7 cellular contexts compared by ENCODE assay signal in genomic region chr3:185460283-185460682, GRCh38.
"Had no signal": no experiment of that assay in that cellular context is flagged by ENCODE, and none has a peak within 500 bp of the region (broad histone marks: within the 10 kb centered on the region; RNA-seq: fewer than 3 reads in every experiment).

No MANE protein-coding gene starts in this region.

- H3K4me1 ChIP-seq: HAP-1 had no signal

- H3K9me3 ChIP-seq: HAP-1 had no signal

- H3K4me3 Mint-ChIP-seq: HFFc6, IgD-negative memory B cell had no signal

- H3K27me3 Mint-ChIP-seq: IgD-negative memory B cell had no signal

- H3K36me3 ChIP-seq: HAP-1 had no signal

- H3K4me1 Mint-ChIP-seq: IgD-negative memory B cell had no signal

- H3K27ac ChIP-seq: HL-60 had no signal

- DNase-seq: GOT3, KG1 had no signal

- ATAC-seq: HepG2 had no signal

- H3K27ac Mint-ChIP-seq: HFFc6, IgD-negative memory B cell had no signal

- H3K4me3 ChIP-seq: HAP-1 had no signal

- H3K9me3 Mint-ChIP-seq: HFFc6 had no signal
